In the genomic region with DNA sequence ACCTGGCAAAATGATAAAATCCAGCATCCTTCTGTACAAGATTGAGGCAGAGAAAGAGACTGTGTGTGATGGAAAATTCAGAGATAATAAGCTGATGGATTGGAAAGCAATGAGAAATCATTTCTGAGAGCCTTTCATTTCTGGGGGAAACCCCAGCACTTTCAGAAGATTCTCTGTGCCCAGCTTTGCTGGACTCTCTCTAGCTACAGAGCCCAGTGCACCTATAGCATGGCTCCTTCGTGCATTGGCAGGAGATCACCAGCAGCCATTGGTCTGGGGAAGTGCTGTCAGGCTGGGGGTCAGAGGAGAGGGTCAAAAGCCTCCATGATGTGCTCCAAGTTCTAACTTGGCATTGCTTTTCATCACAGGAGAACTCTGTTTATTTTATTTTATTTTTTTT, we compare ENCODE assay signal across 1 cellular context.
TF ChIP-seq lines count a peak whose summit lies in the region.

No MANE protein-coding gene starts in this region.

TF ChIP-seq in SK-N-SH, 30 proteins besides CTCF, POLR2A, EP300 and RAD21 (continued from another document):
- TF ChIP-seq, protein P1, sequence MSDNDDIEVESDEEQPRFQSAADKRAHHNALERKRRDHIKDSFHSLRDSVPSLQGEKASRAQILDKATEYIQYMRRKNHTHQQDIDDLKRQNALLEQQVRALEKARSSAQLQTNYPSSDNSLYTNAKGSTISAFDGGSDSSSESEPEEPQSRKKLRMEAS (IDR thresholded peaks at IDR 0.05; ENCODE audit: low read depth) = no peak
- TF ChIP-seq POLR2AphosphoS5 (IDR thresholded peaks at IDR 0.05; ENCODE audit: low read depth, low read length) (no peak), TCF12 (IDR thresholded peaks at IDR 0.05) (no peak)
- TF ChIP-seq, protein P2, sequence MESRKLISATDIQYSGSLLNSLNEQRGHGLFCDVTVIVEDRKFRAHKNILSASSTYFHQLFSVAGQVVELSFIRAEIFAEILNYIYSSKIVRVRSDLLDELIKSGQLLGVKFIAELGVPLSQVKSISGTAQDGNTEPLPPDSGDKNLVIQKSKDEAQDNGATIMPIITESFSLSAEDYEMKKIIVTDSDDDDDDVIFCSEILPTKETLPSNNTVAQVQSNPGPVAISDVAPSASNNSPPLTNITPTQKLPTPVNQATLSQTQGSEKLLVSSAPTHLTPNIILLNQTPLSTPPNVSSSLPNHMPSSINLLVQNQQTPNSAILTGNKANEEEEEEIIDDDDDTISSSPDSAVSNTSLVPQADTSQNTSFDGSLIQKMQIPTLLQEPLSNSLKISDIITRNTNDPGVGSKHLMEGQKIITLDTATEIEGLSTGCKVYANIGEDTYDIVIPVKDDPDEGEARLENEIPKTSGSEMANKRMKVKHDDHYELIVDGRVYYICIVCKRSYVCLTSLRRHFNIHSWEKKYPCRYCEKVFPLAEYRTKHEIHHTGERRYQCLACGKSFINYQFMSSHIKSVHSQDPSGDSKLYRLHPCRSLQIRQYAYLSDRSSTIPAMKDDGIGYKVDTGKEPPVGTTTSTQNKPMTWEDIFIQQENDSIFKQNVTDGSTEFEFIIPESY (IDR thresholded peaks at IDR 0.05; ENCODE audit: borderline replicate concordance, low read depth) = no peak
